ENCODE assay signal across 12 cellular contexts in the genomic region with DNA sequence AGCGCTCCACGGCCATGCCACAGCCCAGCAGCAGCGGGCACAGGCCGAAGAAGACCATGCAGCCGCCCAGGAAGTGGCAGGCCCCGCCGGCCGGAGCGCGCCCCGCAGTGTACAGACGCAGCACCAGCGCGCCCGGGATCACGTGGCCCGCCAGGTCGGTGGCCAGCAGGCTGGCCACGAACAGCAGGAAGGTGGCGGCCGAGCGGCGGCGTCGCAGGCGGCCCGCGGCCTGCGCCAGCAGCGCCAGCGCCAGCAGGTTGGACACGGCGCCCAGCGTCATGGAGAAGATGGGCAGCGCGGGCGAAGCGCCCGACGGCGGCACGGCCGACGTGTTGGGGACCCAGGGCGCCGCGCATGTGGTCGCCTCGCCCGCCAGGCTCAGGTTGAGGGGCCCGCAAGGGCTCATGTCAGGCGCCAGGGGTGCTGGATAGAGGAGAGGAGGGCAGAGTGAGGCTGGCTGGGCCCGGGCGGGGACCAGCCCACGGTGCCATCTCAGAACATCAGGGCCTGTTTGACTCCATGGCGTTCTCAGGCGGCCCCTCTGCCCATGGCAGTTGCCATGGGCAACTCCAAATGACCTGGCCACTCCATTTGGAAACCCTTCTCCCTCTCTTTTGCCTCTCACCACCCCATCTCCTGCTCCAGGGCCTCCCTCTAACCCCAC. TPM values are rescaled to one million over a fixed set of nuclear protein-coding genes. Genes with fewer than 3 reads are reported as not detected.
DNase-seq lines count a peak whose midpoint lies in the region; ATAC-seq, FAIRE-seq and TF ChIP-seq lines count a peak whose summit lies in the region.
"Had no signal": no experiment of that assay in that cellular context is flagged by ENCODE, and none has a peak within 500 bp of the region (broad histone marks: within the 10 kb centered on the region; RNA-seq: fewer than 3 reads in every experiment).

No MANE protein-coding gene starts in this region.

- intact Hi-C loops in right lobe of liver (cut with DNase I) (no loop called here), HepG2 (cut with micrococcal nuclease; ENCODE audit: unreplicated experiment) (no loop called here), ascending aorta (cut with DNase I) (loop anchor here (5.0 kb wide), 3 partner anchors 42 to 337 kb away; a partner anchor contains a TSS)

- H3K27me3 ChIP-seq in right lobe of liver, result no peaks in the 10 kb centered on the region
- H3K27me3 ChIP-seq in HepG2 (ENCODE audit: control insufficient read depth in 1 of 2, insufficient read depth in 2 of 2, low read length in 2 of 2), result no peaks in the 10 kb centered on the region; a peak in 1 of 5 replicates
- H3K27me3 ChIP-seq in ascending aorta, result peaks cover 4% of the 10 kb centered on the region

- FAIRE-seq in HepG2 (lab: Jason Lieb, UNC), result no peak

- TF ChIP-seq RAD21 in HepG2 (CRISPR knock-in tag; IDR thresholded peaks at IDR 0.05), result no peak

- WGBS in right lobe of liver (ENCODE audit: insufficient coverage, low coverage, low lambda C conversion rate, missing lambda C conversion rate), result no CpG with 5 or more reads among the region's 57 CpGs
- WGBS in HepG2 (ENCODE audit: low lambda C conversion rate), result 97% methylated on average over 21 of the region's 57 CpGs
- WGBS in urinary bladder, result 43% methylated on average over 57 of the region's 57 CpGs

- CTCF ChIA-PET in HepG2 (lab: Yijun Ruan, JAX; ENCODE audit: low intra/inter-chr PET ratio, low total read pairs), result no interaction called here
- CTCF ChIA-PET in activated CD8-positive, alpha-beta memory T cell treated with anti-CD3 and anti-CD28 coated beads, Interleukin-2, amount 10 ng/mL, durations not matched to agents 7 days and 5 days (lab: Charles Lee), result interaction anchor here (1.2 to 2.6 kb wide), 4 partner anchors 7 to 339 kb away, joined by 3 to 22 read pairs (median 4); no protein-coding TSS in a partner anchor

- H3K4me3 ChIP-seq in right lobe of liver (peak overlapping the region in 1 of 3 donors; percentile 26), HepG2 (replicated peaks in 1 of 3; ENCODE audit: insufficient read depth in 1 of 3, low read depth in 2 of 3, low read length in 3 of 3) (no peak overlapping the region), ascending aorta (peak overlapping the region; percentile 23 to 50), urinary bladder (ENCODE audit: low read depth, low read length) (peak overlapping the region; percentile 6)

- peaks cover 23% of the 10 kb centered on the region for H3K4me1 Mint-ChIP-seq in memory B cell
- peaks cover 26% of the 10 kb centered on the region for H3K4me1 Mint-ChIP-seq in activated CD8-positive, alpha-beta memory T cell treated with anti-CD3 and anti-CD28 coated beads, Interleukin-2, amount 10 ng/mL, durations not matched to agents 7 days and 5 days

- H3K9ac ChIP-seq in HepG2 (ENCODE audit: insufficient read depth, low read depth, low read length), result no peak overlapping the region

- no peaks in the 10 kb centered on the region for H4K20me1 ChIP-seq in HepG2 (ENCODE audit: insufficient read depth, low read length)

- H3K4me3 Mint-ChIP-seq in memory B cell, result peak overlapping the region; percentile 21
- no peak overlapping the region for H3K4me3 Mint-ChIP-seq in activated CD8-positive, alpha-beta memory T cell treated with anti-CD3 and anti-CD28 coated beads, Interleukin-2, amount 10 ng/mL, durations not matched to agents 7 days and 5 days

- BruUV-seq in HepG2 (replicated peaks; lab: Mats Ljungman, UMichigan), result no TSS peak

- H2AFZ ChIP-seq in HepG2 (ENCODE audit: low read length), result no peak overlapping the region

- H3K27me3 Mint-ChIP-seq in memory B cell, result peaks cover 26% of the 10 kb centered on the region
- peaks cover 16% of the 10 kb centered on the region for H3K27me3 Mint-ChIP-seq in activated CD8-positive, alpha-beta memory T cell treated with anti-CD3 and anti-CD28 coated beads, Interleukin-2, amount 10 ng/mL, durations not matched to agents 7 days and 5 days

- H3K9me3 ChIP-seq in right lobe of liver (no peaks in the 10 kb centered on the region), HepG2 (ENCODE audit: low read length) (no peaks in the 10 kb centered on the region), ascending aorta (no peaks in the 10 kb centered on the region)
- H3K9me3 ChIP-seq: sigmoid colon had no signal

- no peak for TF ChIP-seq POLR2A in right lobe of liver (IDR thresholded peaks at IDR 0.05)
- TF ChIP-seq POLR2A in HepG2 (IDR thresholded peaks at IDR 0.05; ENCODE audit: insufficient read depth in 1 of 2, low read depth in 2 of 2, low read length in 2 of 2), result no peak

- H3K9me3 Mint-ChIP-seq in memory B cell, result no peaks in the 10 kb centered on the region
- no peaks in the 10 kb centered on the region for H3K9me3 Mint-ChIP-seq in activated CD8-positive, alpha-beta memory T cell treated with anti-CD3 and anti-CD28 coated beads, Interleukin-2, amount 10 ng/mL, durations not matched to agents 7 days and 5 days (ENCODE audit: low read depth)

- TF ChIP-seq EP300 in HepG2 (IDR thresholded peaks at IDR 0.05; ENCODE audit: low read depth in 2 of 2, low read length in 2 of 2), result no peak
- no peak for TF ChIP-seq EP300 in HepG2 (CRISPR knock-in tag; IDR thresholded peaks at IDR 0.05; ENCODE audit: borderline replicate concordance)

- peak in 1 of 4 donors; percentile 17 for TF ChIP-seq CTCF in right lobe of liver (IDR thresholded peaks at IDR 0.05)
- no peak for TF ChIP-seq CTCF in HepG2 (CRISPR knock-in tag; IDR thresholded peaks at IDR 0.05)
- TF ChIP-seq CTCF in ascending aorta (IDR thresholded peaks at IDR 0.05), result no peak

- H3K36me3 ChIP-seq in right lobe of liver (peaks cover 0 to 7% (median under 1%) of the 10 kb centered on the region in 4 donors), HepG2 (replicated peaks in 1 of 2; ENCODE audit: control insufficient read depth in 1 of 2, insufficient read depth in 2 of 2, low read length in 2 of 2) (peaks cover 2 to 7% of the 10 kb centered on the region in 2 experiments; a peak in 4 of 5 replicates), ascending aorta (peaks cover 34 to 37% of the 10 kb centered on the region in 2 donors), urinary bladder (ENCODE audit: insufficient read depth) (no peaks in the 10 kb centered on the region)

- H3K36me3 Mint-ChIP-seq in memory B cell, result peaks cover 12% of the 10 kb centered on the region
- peaks cover 6% of the 10 kb centered on the region for H3K36me3 Mint-ChIP-seq in activated CD8-positive, alpha-beta memory T cell treated with anti-CD3 and anti-CD28 coated beads, Interleukin-2, amount 10 ng/mL, durations not matched to agents 7 days and 5 days

- in situ Hi-C loops in HepG2 (cut with HindIII; ENCODE audit: extremely low pct_ligation_motif_present, low pct_unique_long_range_greater_than_20kb), result no loop called here

- H3K27ac ChIP-seq in right lobe of liver (no peak overlapping the region), HepG2 (ENCODE audit: extremely low read length, insufficient read depth, low read length) (no peak overlapping the region), ascending aorta (no peak overlapping the region), urinary bladder (ENCODE audit: low read depth) (no peak overlapping the region)
- H3K27ac ChIP-seq: C4-2B had no signal

- ATAC-seq in right lobe of liver (peak; percentile 22 to 68 (median 45)), HepG2 (no peak), memory B cell (ENCODE audit: low read depth) (no peak), GM21576 (IDR thresholded peaks at IDR 0.05; ENCODE audit: unreplicated experiment) (no peak)
- no peak for ATAC-seq in activated CD8-positive, alpha-beta memory T cell treated with anti-CD3 and anti-CD28 coated beads, Interleukin-2, amount 10 ng/mL, durations not matched to agents 7 days and 5 days

- DNase-seq in right lobe of liver, result peak in 1 of 3 donors; percentile 63
- no peak for DNase-seq in HepG2 (ENCODE audit: low spot score)
- DNase-seq in ascending aorta (ENCODE audit: low spot score in 2 of 2), result no peak
- no peak for DNase-seq in memory B cell (ENCODE audit: low spot score in 2 of 2)
- DNase-seq in activated CD8-positive, alpha-beta memory T cell treated with anti-CD3 and anti-CD28 coated beads, Interleukin-2, amount 10 ng/mL, durations not matched to agents 7 days and 5 days, result no peak
- DNase-seq in NCI-H146 treated with DMSO at 0.1 percent for 48 hours (lab: John Stamatoyannopoulos, UW; ENCODE audit: unreplicated experiment), result no peak
- DNase-seq: cortex of kidney, NCI-H1694 treated with DMSO at 0.1 percent for 48 hours, sigmoid colon had no signal

- H3K79me2 ChIP-seq in HepG2 (ENCODE audit: insufficient read depth, low read length), result no peaks in the 10 kb centered on the region

- POLR2A ChIA-PET in HepG2 (lab: Yijun Ruan, JAX), result no interaction called here

- H3K27ac Mint-ChIP-seq in memory B cell, result no peak overlapping the region
- H3K27ac Mint-ChIP-seq in activated CD8-positive, alpha-beta memory T cell treated with anti-CD3 and anti-CD28 coated beads, Interleukin-2, amount 10 ng/mL, durations not matched to agents 7 days and 5 days, result no peak overlapping the region

- no peak overlapping the region for H3K4me2 ChIP-seq in HepG2 (ENCODE audit: low read depth, low read length)

- H3K4me1 ChIP-seq in right lobe of liver (peaks cover 0 to 19% (median 4%) of the 10 kb centered on the region in 4 donors), HepG2 (ENCODE audit: insufficient read depth, low read length) (peaks cover 20% of the 10 kb centered on the region), ascending aorta (peaks cover 8 to 21% of the 10 kb centered on the region in 2 donors), urinary bladder (ENCODE audit: insufficient read depth) (peaks cover 5% of the 10 kb centered on the region)

RNA-seq across cellular contexts. Expression of a gene that starts 1.1 kb away (rescaled TPM):
- total RNA-seq in right lobe of liver (under 1 TPM in 4 of 6 experiments, not detected in 2; 0.16 to 0.32 (median 0.29) TPM), HepG2 (2016; rRNA removed; fragmentation: Illumina TruSeq; extraction: Trizol) (not detected in 2 replicates), ascending aorta (17.1 TPM), urinary bladder (4.1 TPM)
- total RNA-seq in HepG2 (2016; cell fraction: cytosol; rRNA removed; fragmentation: Illumina TruSeq; extraction: Trizol; ENCODE audit: low read depth), result 0.18 TPM in 1 of 2 replicates, not detected in the other
- not detected in 2 replicates for total RNA-seq in HepG2 (2016; cell fraction: insoluble cytoplasmic fraction; rRNA removed; fragmentation: Illumina TruSeq; extraction: Trizol)
- total RNA-seq in HepG2 (2016; cell fraction: membrane; rRNA removed; fragmentation: Illumina TruSeq; extraction: Trizol), result 0.14 and 0.15 TPM in 2 replicates
- not detected in 2 replicates for total RNA-seq in HepG2 (2016; cell fraction: nucleus; rRNA removed; fragmentation: Illumina TruSeq; extraction: Trizol)
- polyA plus RNA-seq in HepG2 (2011; rRNA removed) (0.13 and 0.24 TPM in 2 replicates), urinary bladder (1.6 TPM)
- polyA plus RNA-seq in HepG2 (2011; cell fraction: cytosol; rRNA removed), result 0.14 and 0.27 TPM in 2 replicates
- 0.14 and 0.21 TPM in 2 replicates for polyA plus RNA-seq in HepG2 (2011; cell fraction: nucleus; rRNA removed)
- polyA plus RNA-seq in HepG2 (2012), result not detected in 2 replicates
- 0.09 TPM in 1 of 2 replicates, not detected in the other for polyA plus RNA-seq in HepG2 (2016; cell fraction: cytosol; fragmentation: Illumina TruSeq; extraction: Trizol; ENCODE audit: low read depth)
- not detected in 2 replicates for polyA plus RNA-seq in HepG2 (2016; cell fraction: insoluble cytoplasmic fraction; fragmentation: Illumina TruSeq; extraction: Trizol; ENCODE audit: low read depth)
- not detected in 2 replicates for polyA plus RNA-seq in HepG2 (2016; cell fraction: membrane; fragmentation: Illumina TruSeq; extraction: Trizol; ENCODE audit: low read depth)
- 0.44 TPM in 1 of 2 replicates, not detected in the other for polyA plus RNA-seq in HepG2 (2016; cell fraction: nucleus; fragmentation: Illumina TruSeq; extraction: Trizol; ENCODE audit: insufficient read depth, low read depth)
- polyA minus RNA-seq in HepG2 (2011; rRNA and poly(A)+ RNA removed; ENCODE audit: low replicate concordance), result 0.24 TPM in 1 of 2 replicates, not detected in the other
- not detected in 2 replicates for polyA minus RNA-seq in HepG2 (2011; cell fraction: cytosol; rRNA and poly(A)+ RNA removed)
- not detected in 2 replicates for polyA minus RNA-seq in HepG2 (2011; cell fraction: nucleus; rRNA and poly(A)+ RNA removed)
- under 1 TPM in 1 of 2 experiments, not detected in 1; 0.40 TPM for total RNA-seq in activated CD8-positive, alpha-beta memory T cell treated with anti-CD3 and anti-CD28 coated beads, Interleukin-2, amount 10 ng/mL, durations not matched to agents 7 days and 5 days

RNA-seq across cellular contexts. Expression of a gene that starts 21.9 kb away (rescaled TPM):
- 10 to 100 TPM; 25.2 to 63.5 (median 29.8) TPM for total RNA-seq in right lobe of liver
- total RNA-seq in HepG2 (2016; rRNA removed; fragmentation: Illumina TruSeq; extraction: Trizol), result 44.3 and 48.1 TPM in 2 replicates
- total RNA-seq in HepG2 (2016; cell fraction: cytosol; rRNA removed; fragmentation: Illumina TruSeq; extraction: Trizol; ENCODE audit: low read depth), result 24.7 and 30.5 TPM in 2 replicates
- 46.7 and 53.0 TPM in 2 replicates for total RNA-seq in HepG2 (2016; cell fraction: insoluble cytoplasmic fraction; rRNA removed; fragmentation: Illumina TruSeq; extraction: Trizol)
- 34.5 and 47.8 TPM in 2 replicates for total RNA-seq in HepG2 (2016; cell fraction: membrane; rRNA removed; fragmentation: Illumina TruSeq; extraction: Trizol)
- 19.0 and 25.5 TPM in 2 replicates for total RNA-seq in HepG2 (2016; cell fraction: nucleus; rRNA removed; fragmentation: Illumina TruSeq; extraction: Trizol)
- polyA plus RNA-seq in HepG2 (2011; rRNA removed), result 27.1 and 32.8 TPM in 2 replicates
- 26.8 and 37.9 TPM in 2 replicates for polyA plus RNA-seq in HepG2 (2011; cell fraction: cytosol; rRNA removed)
- 27.4 and 33.0 TPM in 2 replicates for polyA plus RNA-seq in HepG2 (2011; cell fraction: nucleus; rRNA removed)
- polyA plus RNA-seq in HepG2 (2012), result 13.4 and 20.7 TPM in 2 replicates
- 24.6 and 33.2 TPM in 2 replicates for polyA plus RNA-seq in HepG2 (2016; cell fraction: cytosol; fragmentation: Illumina TruSeq; extraction: Trizol; ENCODE audit: low read depth)
- 49.5 and 56.2 TPM in 2 replicates for polyA plus RNA-seq in HepG2 (2016; cell fraction: insoluble cytoplasmic fraction; fragmentation: Illumina TruSeq; extraction: Trizol; ENCODE audit: low read depth)
- 38.6 and 41.5 TPM in 2 replicates for polyA plus RNA-seq in HepG2 (2016; cell fraction: membrane; fragmentation: Illumina TruSeq; extraction: Trizol; ENCODE audit: low read depth)
- polyA plus RNA-seq in HepG2 (2016; cell fraction: nucleus; fragmentation: Illumina TruSeq; extraction: Trizol; ENCODE audit: insufficient read depth, low read depth), result 48.3 and 51.4 TPM in 2 replicates
- 30.0 and 63.8 TPM in 2 replicates for polyA minus RNA-seq in HepG2 (2011; rRNA and poly(A)+ RNA removed; ENCODE audit: low replicate concordance)
- 17.9 and 20.6 TPM in 2 replicates for polyA minus RNA-seq in HepG2 (2011; cell fraction: cytosol; rRNA and poly(A)+ RNA removed)
- 9.7 and 11.3 TPM in 2 replicates for polyA minus RNA-seq in HepG2 (2011; cell fraction: nucleus; rRNA and poly(A)+ RNA removed)
- 123 TPM for total RNA-seq in ascending aorta
- total RNA-seq in urinary bladder, result 46.3 TPM
- polyA plus RNA-seq in urinary bladder, result 98.8 TPM
- 10 to 100 TPM; 26.2 to 30.8 TPM for total RNA-seq in activated CD8-positive, alpha-beta memory T cell treated with anti-CD3 and anti-CD28 coated beads, Interleukin-2, amount 10 ng/mL, durations not matched to agents 7 days and 5 days

RNA-seq across cellular contexts. Expression of a gene that starts 40.9 kb away (rescaled TPM):
- total RNA-seq in right lobe of liver, result 10 to 100 TPM; 19.5 to 49.4 (median 34.1) TPM
- 46.5 and 54.5 TPM in 2 replicates for total RNA-seq in HepG2 (2016; rRNA removed; fragmentation: Illumina TruSeq; extraction: Trizol)
- 74.4 and 78.2 TPM in 2 replicates for total RNA-seq in HepG2 (2016; cell fraction: cytosol; rRNA removed; fragmentation: Illumina TruSeq; extraction: Trizol; ENCODE audit: low read depth)
- 36.1 and 53.0 TPM in 2 replicates for total RNA-seq in HepG2 (2016; cell fraction: insoluble cytoplasmic fraction; rRNA removed; fragmentation: Illumina TruSeq; extraction: Trizol)
- 120 and 131 TPM in 2 replicates for total RNA-seq in HepG2 (2016; cell fraction: membrane; rRNA removed; fragmentation: Illumina TruSeq; extraction: Trizol)
- 29.1 and 29.6 TPM in 2 replicates for total RNA-seq in HepG2 (2016; cell fraction: nucleus; rRNA removed; fragmentation: Illumina TruSeq; extraction: Trizol)
- polyA plus RNA-seq in HepG2 (2011; rRNA removed), result 45.7 and 48.2 TPM in 2 replicates
- polyA plus RNA-seq in HepG2 (2011; cell fraction: cytosol; rRNA removed), result 48.8 and 73.1 TPM in 2 replicates
- polyA plus RNA-seq in HepG2 (2011; cell fraction: nucleus; rRNA removed), result 78.9 and 92.6 TPM in 2 replicates
- 40.5 and 49.8 TPM in 2 replicates for polyA plus RNA-seq in HepG2 (2012)
- 89.7 and 95.6 TPM in 2 replicates for polyA plus RNA-seq in HepG2 (2016; cell fraction: cytosol; fragmentation: Illumina TruSeq; extraction: Trizol; ENCODE audit: low read depth)
- 45.9 and 57.2 TPM in 2 replicates for polyA plus RNA-seq in HepG2 (2016; cell fraction: insoluble cytoplasmic fraction; fragmentation: Illumina TruSeq; extraction: Trizol; ENCODE audit: low read depth)
- 121 and 146 TPM in 2 replicates for polyA plus RNA-seq in HepG2 (2016; cell fraction: membrane; fragmentation: Illumina TruSeq; extraction: Trizol; ENCODE audit: low read depth)
- polyA plus RNA-seq in HepG2 (2016; cell fraction: nucleus; fragmentation: Illumina TruSeq; extraction: Trizol; ENCODE audit: insufficient read depth, low read depth), result 61.0 and 63.7 TPM in 2 replicates
- polyA minus RNA-seq in HepG2 (2011; rRNA and poly(A)+ RNA removed; ENCODE audit: low replicate concordance), result 114 and 142 TPM in 2 replicates
- polyA minus RNA-seq in HepG2 (2011; cell fraction: cytosol; rRNA and poly(A)+ RNA removed), result 48.8 and 53.1 TPM in 2 replicates
- polyA minus RNA-seq in HepG2 (2011; cell fraction: nucleus; rRNA and poly(A)+ RNA removed), result 13.8 and 17.4 TPM in 2 replicates
- 231 TPM for total RNA-seq in ascending aorta
- total RNA-seq in urinary bladder, result 39.4 TPM
- 94.5 TPM for polyA plus RNA-seq in urinary bladder
- total RNA-seq in activated CD8-positive, alpha-beta memory T cell treated with anti-CD3 and anti-CD28 coated beads, Interleukin-2, amount 10 ng/mL, durations not matched to agents 7 days and 5 days, result 100 to 1,000 TPM; 224 to 236 TPM

RNA-seq across cellular contexts. Expression of a gene that starts 44.1 kb away (rescaled TPM):
- total RNA-seq in right lobe of liver, result 10 to 100 TPM; 35.7 to 76.8 (median 52.1) TPM
- total RNA-seq in HepG2 (2016; rRNA removed; fragmentation: Illumina TruSeq; extraction: Trizol), result 87.5 and 101 TPM in 2 replicates
- total RNA-seq in HepG2 (2016; cell fraction: cytosol; rRNA removed; fragmentation: Illumina TruSeq; extraction: Trizol; ENCODE audit: low read depth), result 43.8 and 48.3 TPM in 2 replicates
- total RNA-seq in HepG2 (2016; cell fraction: insoluble cytoplasmic fraction; rRNA removed; fragmentation: Illumina TruSeq; extraction: Trizol), result 87.7 and 97.3 TPM in 2 replicates
- total RNA-seq in HepG2 (2016; cell fraction: membrane; rRNA removed; fragmentation: Illumina TruSeq; extraction: Trizol), result 100 and 105 TPM in 2 replicates
- total RNA-seq in HepG2 (2016; cell fraction: nucleus; rRNA removed; fragmentation: Illumina TruSeq; extraction: Trizol), result 40.6 and 45.4 TPM in 2 replicates
- polyA plus RNA-seq in HepG2 (2011; rRNA removed), result 97.3 and 108 TPM in 2 replicates
- 90.1 and 116 TPM in 2 replicates for polyA plus RNA-seq in HepG2 (2011; cell fraction: cytosol; rRNA removed)
- polyA plus RNA-seq in HepG2 (2011; cell fraction: nucleus; rRNA removed), result 41.8 and 55.7 TPM in 2 replicates
- polyA plus RNA-seq in HepG2 (2012), result 45.3 and 99.6 TPM in 2 replicates
- polyA plus RNA-seq in HepG2 (2016; cell fraction: cytosol; fragmentation: Illumina TruSeq; extraction: Trizol; ENCODE audit: low read depth), result 43.8 and 48.0 TPM in 2 replicates
- polyA plus RNA-seq in HepG2 (2016; cell fraction: insoluble cytoplasmic fraction; fragmentation: Illumina TruSeq; extraction: Trizol; ENCODE audit: low read depth), result 139 and 144 TPM in 2 replicates
- polyA plus RNA-seq in HepG2 (2016; cell fraction: membrane; fragmentation: Illumina TruSeq; extraction: Trizol; ENCODE audit: low read depth), result 72.7 and 75.0 TPM in 2 replicates
- polyA plus RNA-seq in HepG2 (2016; cell fraction: nucleus; fragmentation: Illumina TruSeq; extraction: Trizol; ENCODE audit: insufficient read depth, low read depth), result 76.4 and 83.8 TPM in 2 replicates
- polyA minus RNA-seq in HepG2 (2011; rRNA and poly(A)+ RNA removed; ENCODE audit: low replicate concordance), result 94.0 and 151 TPM in 2 replicates
- 34.2 and 35.4 TPM in 2 replicates for polyA minus RNA-seq in HepG2 (2011; cell fraction: cytosol; rRNA and poly(A)+ RNA removed)
- polyA minus RNA-seq in HepG2 (2011; cell fraction: nucleus; rRNA and poly(A)+ RNA removed), result 42.7 and 47.7 TPM in 2 replicates
- 73.8 TPM for total RNA-seq in ascending aorta
- 39.3 TPM for total RNA-seq in urinary bladder
- 86.2 TPM for polyA plus RNA-seq in urinary bladder
- total RNA-seq in activated CD8-positive, alpha-beta memory T cell treated with anti-CD3 and anti-CD28 coated beads, Interleukin-2, amount 10 ng/mL, durations not matched to agents 7 days and 5 days, result 100 to 1,000 TPM in 1 of 2 experiments, 10 to 100 TPM in 1; 86.0 to 103 TPM

RNA-seq across cellular contexts. Expression of a gene that starts 54.9 kb away (rescaled TPM):
- 10 to 100 TPM; 12.9 to 34.5 (median 24.6) TPM for total RNA-seq in right lobe of liver
- 90.4 and 98.1 TPM in 2 replicates for total RNA-seq in HepG2 (2016; rRNA removed; fragmentation: Illumina TruSeq; extraction: Trizol)
- total RNA-seq in HepG2 (2016; cell fraction: cytosol; rRNA removed; fragmentation: Illumina TruSeq; extraction: Trizol; ENCODE audit: low read depth), result 41.5 and 49.2 TPM in 2 replicates
- total RNA-seq in HepG2 (2016; cell fraction: insoluble cytoplasmic fraction; rRNA removed; fragmentation: Illumina TruSeq; extraction: Trizol), result 93.0 and 97.0 TPM in 2 replicates
- total RNA-seq in HepG2 (2016; cell fraction: membrane; rRNA removed; fragmentation: Illumina TruSeq; extraction: Trizol), result 38.7 and 40.2 TPM in 2 replicates
- 72.8 and 77.3 TPM in 2 replicates for total RNA-seq in HepG2 (2016; cell fraction: nucleus; rRNA removed; fragmentation: Illumina TruSeq; extraction: Trizol)
- 34.6 and 37.1 TPM in 2 replicates for polyA plus RNA-seq in HepG2 (2011; rRNA removed)
- polyA plus RNA-seq in HepG2 (2011; cell fraction: cytosol; rRNA removed), result 16.5 and 25.4 TPM in 2 replicates
- 252 and 355 TPM in 2 replicates for polyA plus RNA-seq in HepG2 (2011; cell fraction: nucleus; rRNA removed)
- 27.4 and 34.2 TPM in 2 replicates for polyA plus RNA-seq in HepG2 (2012)
- polyA plus RNA-seq in HepG2 (2016; cell fraction: cytosol; fragmentation: Illumina TruSeq; extraction: Trizol; ENCODE audit: low read depth), result 31.0 and 31.5 TPM in 2 replicates
- polyA plus RNA-seq in HepG2 (2016; cell fraction: insoluble cytoplasmic fraction; fragmentation: Illumina TruSeq; extraction: Trizol; ENCODE audit: low read depth), result 92.8 and 92.9 TPM in 2 replicates
- polyA plus RNA-seq in HepG2 (2016; cell fraction: membrane; fragmentation: Illumina TruSeq; extraction: Trizol; ENCODE audit: low read depth), result 27.7 and 29.4 TPM in 2 replicates
- 163 and 168 TPM in 2 replicates for polyA plus RNA-seq in HepG2 (2016; cell fraction: nucleus; fragmentation: Illumina TruSeq; extraction: Trizol; ENCODE audit: insufficient read depth, low read depth)
- 45.0 and 198 TPM in 2 replicates for polyA minus RNA-seq in HepG2 (2011; rRNA and poly(A)+ RNA removed; ENCODE audit: low replicate concordance)
- 8.9 and 15.4 TPM in 2 replicates for polyA minus RNA-seq in HepG2 (2011; cell fraction: cytosol; rRNA and poly(A)+ RNA removed)
- polyA minus RNA-seq in HepG2 (2011; cell fraction: nucleus; rRNA and poly(A)+ RNA removed), result 33.9 and 40.9 TPM in 2 replicates
- 83.4 TPM for total RNA-seq in ascending aorta
- total RNA-seq in urinary bladder, result 24.0 TPM
- polyA plus RNA-seq in urinary bladder, result 52.2 TPM
- total RNA-seq in activated CD8-positive, alpha-beta memory T cell treated with anti-CD3 and anti-CD28 coated beads, Interleukin-2, amount 10 ng/mL, durations not matched to agents 7 days and 5 days, result 100 to 1,000 TPM; 273 to 311 TPM

Comparison
In these comparisons a context has a peak if more than half of its experiments do, and no peak if none do; other contexts are left out.
1. ATAC-seq: peak in right lobe of liver (4 of 4); none in HepG2 (single experiment), memory B cell (single experiment), activated CD8-positive, alpha-beta memory T cell treated with anti-CD3 and anti-CD28 coated beads, Interleukin-2, amount 10 ng/mL, durations not matched to agents 7 days and 5 days (single experiment) and GM21576 (single experiment).
2. H3K4me3 ChIP-seq: peak in ascending aorta (2 of 2) and urinary bladder (single experiment); none in HepG2 (0 of 3).